In the genomic region with DNA sequence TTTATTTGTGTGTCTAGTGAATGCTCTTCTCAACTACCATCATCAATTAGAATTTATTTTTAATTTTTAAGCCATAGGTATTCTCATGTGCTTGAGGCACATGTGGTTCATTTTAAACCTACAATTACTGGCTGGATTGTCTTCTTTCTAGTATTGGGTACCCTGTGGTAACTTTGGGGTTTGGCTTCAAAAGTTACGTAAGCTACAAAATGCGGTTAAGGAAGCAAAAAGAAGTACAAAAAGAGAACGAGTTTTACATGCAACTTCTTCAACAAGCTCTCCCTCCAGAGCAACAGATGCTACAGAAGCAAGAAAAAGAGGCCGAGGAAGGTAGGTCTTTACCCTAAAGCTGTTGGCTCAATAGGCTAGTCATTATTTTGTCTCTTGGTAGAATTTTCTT, we compare ENCODE assay signal across 21 cellular contexts. TPM values are rescaled to one million over a fixed set of nuclear protein-coding genes. Genes with fewer than 3 reads are reported as not detected.
"Had no signal": no experiment of that assay in that cellular context is flagged by ENCODE, and none has a peak within 500 bp of the region (broad histone marks: within the 10 kb centered on the region; RNA-seq: fewer than 3 reads in every experiment).

No MANE protein-coding gene starts in this region.

- H3K4me3 ChIP-seq: colonic mucosa, lower lobe of right lung, spleen, upper lobe of right lung had no signal

- H3K27ac Mint-ChIP-seq: activated CD4-positive, alpha-beta T cell treated with anti-CD3 and anti-CD28 coated beads, Interleukin-2, amount 10 ng/mL, durations not matched to agents 7 days and 5 days; activated CD8-positive, alpha-beta T cell treated with anti-CD3 and anti-CD28 coated beads, Interleukin-2, amount 10 ng/mL, durations not matched to agents 7 days and 5 days; endodermal cell; natural killer cell treated with Interleukin-12 subunit alpha and Interleukin-12 subunit beta and Interleukin-15 and Interleukin-18, amount 100 ng/mL, for 72 hours had no signal

- H3K27me3 Mint-ChIP-seq: activated CD4-positive, alpha-beta T cell treated with anti-CD3 and anti-CD28 coated beads, Interleukin-2, amount 10 ng/mL, durations not matched to agents 7 days and 5 days; central memory CD8-positive, alpha-beta T cell; natural killer cell treated with Interleukin-12 subunit alpha and Interleukin-12 subunit beta and Interleukin-15 and Interleukin-18, amount 100 ng/mL, for 72 hours; stimulated activated naive B cell treated with anti-CD40 and anti-IgM and Interleukin-4, amounts not matched to agents 10 μg/mL and 1 μg/mL and 100 μg/mL, for 72 hours had no signal

- H3K4me3 Mint-ChIP-seq: activated CD4-positive, alpha-beta T cell treated with anti-CD3 and anti-CD28 coated beads, Interleukin-2, amount 10 ng/mL, durations not matched to agents 7 days and 5 days; activated CD8-positive, alpha-beta T cell treated with anti-CD3 and anti-CD28 coated beads, Interleukin-2, amount 10 ng/mL, durations not matched to agents 7 days and 5 days; activated T-cell treated with anti-CD3 and anti-CD28 coated beads, Interleukin-2, amount 50 U/mL, for 4 hours; central memory CD8-positive, alpha-beta T cell; endodermal cell; natural killer cell treated with Interleukin-12 subunit alpha and Interleukin-12 subunit beta and Interleukin-15 and Interleukin-18, amount 100 ng/mL, for 72 hours; stimulated activated naive B cell treated with anti-CD40 and anti-IgM and Interleukin-4, amounts not matched to agents 10 μg/mL and 1 μg/mL and 100 μg/mL, for 72 hours had no signal

- H3K4me1 Mint-ChIP-seq: activated CD4-positive, alpha-beta T cell treated with anti-CD3 and anti-CD28 coated beads, Interleukin-2, amount 10 ng/mL, durations not matched to agents 7 days and 5 days; central memory CD8-positive, alpha-beta T cell; endodermal cell had no signal

- H3K4me1 ChIP-seq: colonic mucosa had no signal

- H3K9me3 ChIP-seq: colonic mucosa, lower lobe of right lung, spleen, upper lobe of right lung had no signal

- ATAC-seq: activated CD8-positive, alpha-beta T cell treated with anti-CD3 and anti-CD28 coated beads, Interleukin-2, amount 10 ng/mL, durations not matched to agents 7 days and 5 days; activated T-cell treated with anti-CD3 and anti-CD28 coated beads, Interleukin-2, amount 50 U/mL, for 4 hours; lower lobe of right lung; natural killer cell treated with Interleukin-12 subunit alpha and Interleukin-12 subunit beta and Interleukin-15 and Interleukin-18, amount 100 ng/mL, for 72 hours; stimulated activated naive B cell treated with anti-CD40 and anti-IgM and Interleukin-4, amounts not matched to agents 10 μg/mL and 1 μg/mL and 100 μg/mL, for 72 hours; upper lobe of right lung had no signal

- H3K27me3 ChIP-seq: colonic mucosa, spleen, upper lobe of right lung had no signal

- H3K27ac ChIP-seq: colonic mucosa, epithelial cell of prostate, lower lobe of right lung, spleen, upper lobe of right lung had no signal

- H3K9me3 Mint-ChIP-seq: activated CD4-positive, alpha-beta T cell treated with anti-CD3 and anti-CD28 coated beads, Interleukin-2, amount 10 ng/mL, durations not matched to agents 7 days and 5 days; activated T-cell treated with anti-CD3 and anti-CD28 coated beads, Interleukin-2, amount 50 U/mL, for 4 hours; central memory CD8-positive, alpha-beta T cell; endodermal cell; natural killer cell treated with Interleukin-12 subunit alpha and Interleukin-12 subunit beta and Interleukin-15 and Interleukin-18, amount 100 ng/mL, for 72 hours; stimulated activated naive B cell treated with anti-CD40 and anti-IgM and Interleukin-4, amounts not matched to agents 10 μg/mL and 1 μg/mL and 100 μg/mL, for 72 hours had no signal

- DNase-seq: activated CD4-positive, alpha-beta T cell treated with anti-CD3 and anti-CD28 coated beads, Interleukin-2, amount 10 ng/mL, durations not matched to agents 7 days and 5 days; activated CD8-positive, alpha-beta memory T cell treated with anti-CD3 and anti-CD28 coated beads, Interleukin-2, amount 50 U/mL, for 4 hours; activated CD8-positive, alpha-beta T cell treated with anti-CD3 and anti-CD28 coated beads, Interleukin-2, amount 10 ng/mL, durations not matched to agents 7 days and 5 days; activated effector memory CD4-positive, alpha-beta T cell treated with Interleukin-2 at 50 U/mL for 16 hours; activated naive CD4-positive, alpha-beta T cell treated with anti-CD3 and anti-CD28 coated beads, Interleukin-2, amount 50 U/mL, for 16 hours; activated T-cell treated with anti-CD3 and anti-CD28 coated beads, Interleukin-2, amount 50 U/mL, for 4 hours; aorta; colonic mucosa; endodermal cell; foreskin fibroblast; hippocampal formation; islet precursor cell; lower lobe of right lung; nucleus accumbens; spleen; stimulated activated naive B cell treated with anti-CD40 and anti-IgM and Interleukin-4, amounts not matched to agents 10 μg/mL and 1 μg/mL and 100 μg/mL, for 72 hours; T-helper 9 cell; upper lobe of right lung had no signal

RNA-seq across cellular contexts. Expression of a gene that starts 35.9 kb away (rescaled TPM):
- total RNA-seq: natural killer cell treated with Interleukin-12 subunit alpha and Interleukin-12 subunit beta and Interleukin-15 and Interleukin-18, amount 100 ng/mL, for 72 hours had no signal
- polyA plus RNA-seq: aorta had no signal
